1 cellular context compared by ENCODE assay signal in the genomic region with DNA sequence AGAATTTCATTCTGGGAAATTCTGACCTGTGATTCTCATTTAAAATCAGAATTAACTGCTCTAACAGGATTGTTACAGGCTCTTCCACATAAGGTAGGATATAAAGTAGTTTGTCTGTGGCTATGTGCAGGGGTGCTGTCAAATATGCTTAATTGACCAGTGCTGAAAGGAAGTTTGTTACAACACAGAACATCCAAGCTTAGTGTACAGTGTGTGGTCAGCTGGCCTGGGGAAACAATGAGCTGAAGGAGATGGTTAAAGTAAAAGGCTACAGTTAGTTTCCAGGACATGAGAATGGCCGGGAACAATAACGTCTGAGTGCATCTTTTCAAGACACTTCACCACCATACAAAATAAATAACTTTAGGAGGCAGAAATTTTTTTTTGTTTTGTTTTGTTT.
TF ChIP-seq lines count a peak whose summit lies in the region.

No MANE protein-coding gene starts in this region.

TF ChIP-seq in HepG2, 621 proteins besides CTCF, POLR2A, EP300 and RAD21 (continued from another document):
- TF ChIP-seq, protein P1, sequence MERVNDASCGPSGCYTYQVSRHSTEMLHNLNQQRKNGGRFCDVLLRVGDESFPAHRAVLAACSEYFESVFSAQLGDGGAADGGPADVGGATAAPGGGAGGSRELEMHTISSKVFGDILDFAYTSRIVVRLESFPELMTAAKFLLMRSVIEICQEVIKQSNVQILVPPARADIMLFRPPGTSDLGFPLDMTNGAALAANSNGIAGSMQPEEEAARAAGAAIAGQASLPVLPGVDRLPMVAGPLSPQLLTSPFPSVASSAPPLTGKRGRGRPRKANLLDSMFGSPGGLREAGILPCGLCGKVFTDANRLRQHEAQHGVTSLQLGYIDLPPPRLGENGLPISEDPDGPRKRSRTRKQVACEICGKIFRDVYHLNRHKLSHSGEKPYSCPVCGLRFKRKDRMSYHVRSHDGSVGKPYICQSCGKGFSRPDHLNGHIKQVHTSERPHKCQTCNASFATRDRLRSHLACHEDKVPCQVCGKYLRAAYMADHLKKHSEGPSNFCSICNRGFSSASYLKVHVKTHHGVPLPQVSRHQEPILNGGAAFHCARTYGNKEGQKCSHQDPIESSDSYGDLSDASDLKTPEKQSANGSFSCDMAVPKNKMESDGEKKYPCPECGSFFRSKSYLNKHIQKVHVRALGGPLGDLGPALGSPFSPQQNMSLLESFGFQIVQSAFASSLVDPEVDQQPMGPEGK (CRISPR knock-in tag; IDR thresholded peaks at IDR 0.05), result no peak
